In genomic region chr10:119025776-119026175, GRCh38 we compare ENCODE assay signal across 11 cellular contexts. TPM values are rescaled to one million over a fixed set of nuclear protein-coding genes. Genes with fewer than 3 reads are reported as not detected.
A peak's percentile ranks its signal among the peaks of the same experiment; 100 is the strongest.
DNase-seq lines count a peak whose midpoint lies in the region; ATAC-seq and TF ChIP-seq lines count a peak whose summit lies in the region.
"Had no signal": no experiment of that assay in that cellular context is flagged by ENCODE, and none has a peak within 500 bp of the region (broad histone marks: within the 10 kb centered on the region; RNA-seq: fewer than 3 reads in every experiment).

No MANE protein-coding gene starts in this region.

- H4K8ac ChIP-seq in trophoblast cell (ENCODE audit: low read depth, low read length): no peak overlapping the region

- no peak overlapping the region for H3K18ac ChIP-seq in trophoblast cell (ENCODE audit: low read length)

- no peaks in the 10 kb centered on the region for H3K79me1 ChIP-seq in trophoblast cell (ENCODE audit: low read length)

- peaks cover 17% of the 10 kb centered on the region for H3K27me3 Mint-ChIP-seq in activated T-helper 2 cell treated with anti-CD3 and anti-CD28 coated beads, Interferon-gamma antibody, Interleukin-2, Interleukin-4, amounts not matched to agents 10 μg/mL and 5 μg/mL and 100 μg/mL, durations not matched to agents 14 hours and 24 hours and 36 hours (ENCODE audit: low read depth)

- no peaks in the 10 kb centered on the region for H3K36me3 Mint-ChIP-seq in activated T-helper 2 cell treated with anti-CD3 and anti-CD28 coated beads, Interferon-gamma antibody, Interleukin-2, Interleukin-4, amounts not matched to agents 10 μg/mL and 5 μg/mL and 100 μg/mL, durations not matched to agents 14 hours and 24 hours and 36 hours (ENCODE audit: low read depth)
- H3K36me3 Mint-ChIP-seq: CD4-positive, CD25-positive, alpha-beta regulatory T cell had no signal

- peaks cover under 1% of the 10 kb centered on the region; the same call in 1 of the 2 replicates for H4K20me1 ChIP-seq in PC-3 (ENCODE audit: low read length)

- no TSS peak for BruUV-seq in PC-3 (replicated peaks; lab: Mats Ljungman, UMichigan)

- H2AFZ ChIP-seq in PC-3 (ENCODE audit: low read length) (no peak overlapping the region), trophoblast cell (ENCODE audit: insufficient read depth, low read length, poor library complexity) (no peak overlapping the region)

- no peak overlapping the region for H2AK5ac ChIP-seq in trophoblast cell (ENCODE audit: low read length)

- H2BK12ac ChIP-seq in trophoblast cell (ENCODE audit: low read length): peak overlapping the region; percentile 26

- H3K4me1 Mint-ChIP-seq in activated T-helper 2 cell treated with anti-CD3 and anti-CD28 coated beads, Interferon-gamma antibody, Interleukin-2, Interleukin-4, amounts not matched to agents 10 μg/mL and 5 μg/mL and 100 μg/mL, durations not matched to agents 14 hours and 24 hours and 36 hours (ENCODE audit: low read depth): no peaks in the 10 kb centered on the region

- H4K12ac ChIP-seq in trophoblast cell (ENCODE audit: low read depth, low read length): no peak overlapping the region

- H3K9ac ChIP-seq in PC-3 (ENCODE audit: low read length): no peak overlapping the region
- H3K9ac ChIP-seq in trophoblast cell (ENCODE audit: low read length): no peak overlapping the region

- no peak overlapping the region for H3K4me3 ChIP-seq in PC-3 (ENCODE audit: low read length)
- H3K4me3 ChIP-seq in heart right ventricle: no peak overlapping the region
- H3K4me3 ChIP-seq in trophoblast cell (ENCODE audit: low read depth, low read length): no peak overlapping the region

- no peaks in the 10 kb centered on the region for H3F3A ChIP-seq in PC-3 (ENCODE audit: low read length, unreplicated experiment)

- DNase-seq in DMS79 treated with DMSO at 0.1 percent for 48 hours (lab: John Stamatoyannopoulos, UW) (peak; percentile 57), PC-3 (peak; percentile 6), heart right ventricle (peak; percentile 58 to 63), trophoblast cell (no peak), OCI-M2 (lab: John Stamatoyannopoulos, UW; ENCODE audit: unreplicated experiment) (no peak)
- DNase-seq in activated T-helper 2 cell treated with anti-CD3 and anti-CD28 coated beads, Interferon-gamma antibody, Interleukin-2, Interleukin-4, amounts not matched to agents 10 μg/mL and 5 μg/mL and 100 μg/mL, durations not matched to agents 14 hours and 24 hours and 36 hours (ENCODE audit: low spot score): no peak
- DNase-seq: CD4-positive, CD25-positive, alpha-beta regulatory T cell; MV-4-11 had no signal

- no peak overlapping the region for H3K27ac Mint-ChIP-seq in activated T-helper 2 cell treated with anti-CD3 and anti-CD28 coated beads, Interferon-gamma antibody, Interleukin-2, Interleukin-4, amounts not matched to agents 10 μg/mL and 5 μg/mL and 100 μg/mL, durations not matched to agents 14 hours and 24 hours and 36 hours
- H3K27ac Mint-ChIP-seq: CD4-positive, CD25-positive, alpha-beta regulatory T cell; HFFc6 had no signal

- intact Hi-C loops in PC-3 (cut with micrococcal nuclease): loop anchor here (2.0 to 10.0 kb wide), 3 partner anchors 19 to 221 kb away; no protein-coding TSS in a partner anchor
- intact Hi-C loops in heart right ventricle (cut with DNase I): loop anchor here in 3 of 10 donors (2.0 to 5.0 kb wide), 4 partner anchors 52 to 268 kb away; no protein-coding TSS in a partner anchor
- intact Hi-C loops in activated T-helper 2 cell treated with anti-CD3 and anti-CD28 coated beads, Interferon-gamma antibody, Interleukin-2, Interleukin-4, amounts not matched to agents 10 μg/mL and 5 μg/mL and 100 μg/mL, durations not matched to agents 14 hours and 24 hours and 36 hours (cut with micrococcal nuclease): no loop called here

- H3K36me3 ChIP-seq in PC-3 (ENCODE audit: low read depth, low read length) (no peaks in the 10 kb centered on the region), heart right ventricle (no peaks in the 10 kb centered on the region), trophoblast cell (ENCODE audit: control insufficient read depth in 1 of 2, insufficient read depth in 2 of 2, low read length in 2 of 2) (no peaks in the 10 kb centered on the region)

- no peak overlapping the region for H4K91ac ChIP-seq in trophoblast cell (ENCODE audit: low read depth, low read length)

- WGBS in heart right ventricle, 2 donors: 42 to 46% methylated on average over 7 of the region's 7 CpGs
- WGBS in trophoblast cell (ENCODE audit: extremely low coverage, insufficient coverage, insufficient read length): no CpG with 5 or more reads among the region's 7 CpGs

- TF ChIP-seq CTCF in PC-3 (conservative IDR thresholded peaks at IDR 0.05; ENCODE audit: low read depth, low read length): no peak
- TF ChIP-seq CTCF in heart right ventricle (IDR thresholded peaks at IDR 0.05): no peak

- H3K27me3 ChIP-seq in PC-3 (ENCODE audit: low read length) (no peaks in the 10 kb centered on the region), heart right ventricle (peaks cover 0 to 7% (median 0%) of the 10 kb centered on the region in 7 donors), trophoblast cell (ENCODE audit: insufficient read depth, low read length) (no peaks in the 10 kb centered on the region)

- H3K79me2 ChIP-seq in PC-3 (ENCODE audit: low read length) (no peaks in the 10 kb centered on the region), trophoblast cell (ENCODE audit: control insufficient read depth, insufficient read depth, low read length, poor library complexity) (peaks cover 2% of the 10 kb centered on the region)

- no peak overlapping the region for H3K4me3 Mint-ChIP-seq in activated T-helper 2 cell treated with anti-CD3 and anti-CD28 coated beads, Interferon-gamma antibody, Interleukin-2, Interleukin-4, amounts not matched to agents 10 μg/mL and 5 μg/mL and 100 μg/mL, durations not matched to agents 14 hours and 24 hours and 36 hours (ENCODE audit: low read depth)
- H3K4me3 Mint-ChIP-seq: HFFc6 had no signal

- no peak overlapping the region for H3K23ac ChIP-seq in trophoblast cell (ENCODE audit: low read length)

- no peak overlapping the region for H3K4ac ChIP-seq in trophoblast cell (ENCODE audit: low read depth, low read length)

- H3K4me2 ChIP-seq in PC-3 (ENCODE audit: low read length) (peak overlapping the region; percentile 70), trophoblast cell (ENCODE audit: low read length) (no peak overlapping the region)

- no peak overlapping the region for H3K14ac ChIP-seq in trophoblast cell (ENCODE audit: low read length)

- H3K27ac ChIP-seq in PC-3 (ENCODE audit: low read length) (peak overlapping the region; percentile 42), heart right ventricle (peak overlapping the region; percentile 14 to 93 (median 84)), trophoblast cell (ENCODE audit: low read depth, low read length) (no peak overlapping the region)

- no peak overlapping the region for H2BK120ac ChIP-seq in trophoblast cell (ENCODE audit: insufficient read depth, low read length, poor library complexity)

- CTCF ChIA-PET in PC-3 (lab: Charles Lee): no interaction called here

- no peaks in the 10 kb centered on the region for H3K9me2 ChIP-seq in PC-3 (replicated peaks; ENCODE audit: low read length)

- peaks cover 45% of the 10 kb centered on the region for H3K4me1 ChIP-seq in PC-3 (ENCODE audit: insufficient read depth, low read length)
- peaks cover 5 to 45% (median 25%) of the 10 kb centered on the region in 9 donors for H3K4me1 ChIP-seq in heart right ventricle
- H3K4me1 ChIP-seq in trophoblast cell (ENCODE audit: control insufficient read depth in 1 of 2, insufficient read depth in 2 of 2, low read length in 2 of 2): peaks cover 30 to 34% of the 10 kb centered on the region in 2 experiments

- H3K9me3 Mint-ChIP-seq in activated T-helper 2 cell treated with anti-CD3 and anti-CD28 coated beads, Interferon-gamma antibody, Interleukin-2, Interleukin-4, amounts not matched to agents 10 μg/mL and 5 μg/mL and 100 μg/mL, durations not matched to agents 14 hours and 24 hours and 36 hours: no peaks in the 10 kb centered on the region
- H3K9me3 Mint-ChIP-seq: CD4-positive, CD25-positive, alpha-beta regulatory T cell; HFFc6 had no signal

- ATAC-seq in PC-3 (no peak), heart right ventricle (peak; percentile 35 to 84 (median 70)), HG03521 (IDR thresholded peaks at IDR 0.05; ENCODE audit: unreplicated experiment) (no peak), HG02571 (IDR thresholded peaks at IDR 0.05; ENCODE audit: unreplicated experiment) (no peak)

- no peak overlapping the region for H2BK5ac ChIP-seq in trophoblast cell (ENCODE audit: low read depth, low read length, poor library complexity)

- no peaks in the 10 kb centered on the region for H3K9me3 ChIP-seq in PC-3 (ENCODE audit: low read length)
- H3K9me3 ChIP-seq in heart right ventricle: no peaks in the 10 kb centered on the region
- no peaks in the 10 kb centered on the region for H3K9me3 ChIP-seq in trophoblast cell (ENCODE audit: insufficient read depth, low read depth, low read length)

- POLR2A ChIA-PET in PC-3 (lab: Charles Lee; ENCODE audit: unreplicated experiment): interaction anchor here (0.5 kb wide), 1 partner anchor 1710 kb away, joined by 4 read pairs; no protein-coding TSS in a partner anchor

RNA-seq across cellular contexts. Expression of gene NANOS1, which starts 3.7 kb away (rescaled TPM):
- total RNA-seq in PC-3 (2014; rRNA removed) (5.4 and 6.0 TPM in 2 replicates), heart right ventricle (10 to 100 TPM in 3 of 10 donors, 1 to 10 TPM in 7; 3.9 to 12.6 (median 7.3) TPM)
- 10 to 100 TPM in 1 of 2 donors, 1 to 10 TPM in 1; 2.9 to 26.1 TPM for polyA plus RNA-seq in heart right ventricle
- 2.4 and 3.3 TPM in 2 replicates for polyA plus RNA-seq in trophoblast cell (2013)
- total RNA-seq in activated T-helper 2 cell treated with anti-CD3 and anti-CD28 coated beads, Interferon-gamma antibody, Interleukin-2, Interleukin-4, amounts not matched to agents 10 μg/mL and 5 μg/mL and 100 μg/mL, durations not matched to agents 14 hours and 24 hours and 36 hours: 0.62 and 0.90 TPM in 2 replicates
- polyA plus RNA-seq: CD4-positive, CD25-positive, alpha-beta regulatory T cell had no signal

RNA-seq across cellular contexts. Expression of gene EIF3A, which starts 54.8 kb away (rescaled TPM):
- total RNA-seq in PC-3 (2014; rRNA removed) (46.0 and 56.3 TPM in 2 replicates), heart right ventricle (100 to 1,000 TPM in 9 of 10 donors, 10 to 100 TPM in 1; 94.8 to 139 (median 126) TPM)
- 10 to 100 TPM; 46.9 to 47.3 TPM for polyA plus RNA-seq in heart right ventricle
- polyA plus RNA-seq in trophoblast cell (2013): 155 and 157 TPM in 2 replicates
- 161 and 164 TPM in 2 replicates for total RNA-seq in activated T-helper 2 cell treated with anti-CD3 and anti-CD28 coated beads, Interferon-gamma antibody, Interleukin-2, Interleukin-4, amounts not matched to agents 10 μg/mL and 5 μg/mL and 100 μg/mL, durations not matched to agents 14 hours and 24 hours and 36 hours

Comparison
In these comparisons a context has a peak if more than half of its experiments do, and no peak if none do; other contexts are left out.
1. DNase-seq: peak in DMS79 treated with DMSO at 0.1 percent for 48 hours (single experiment), PC-3 (single experiment) and heart right ventricle (2 of 2); none in trophoblast cell (0 of 2), activated T-helper 2 cell treated with anti-CD3 and anti-CD28 coated beads, Interferon-gamma antibody, Interleukin-2, Interleukin-4, amounts not matched to agents 10 μg/mL and 5 μg/mL and 100 μg/mL, durations not matched to agents 14 hours and 24 hours and 36 hours (single experiment) and OCI-M2 (single experiment).
2. ATAC-seq: peak in heart right ventricle (8 of 8); none in PC-3 (single experiment), HG03521 (single experiment) and HG02571 (single experiment).